ENCODE assay signal across 29 cellular contexts in genomic region chr2:109304731-109305470, GRCh38.
DNase-seq lines count a peak whose midpoint lies in the region; ATAC-seq and TF ChIP-seq lines count a peak whose summit lies in the region.
"Had no signal": no experiment of that assay in that cellular context is flagged by ENCODE, and none has a peak within 500 bp of the region (broad histone marks: within the 10 kb centered on the region; RNA-seq: fewer than 3 reads in every experiment).

No MANE protein-coding gene starts in this region.

- peaks cover 0 to 13% (median 6%) of the 10 kb centered on the region in 5 experiments for H3K9me3 Mint-ChIP-seq in brain
- H3K9me3 Mint-ChIP-seq: activated T-cell treated with anti-CD3 and anti-CD28 coated beads, Interleukin-2, amount 50 U/mL, for 24 hours; dendritic cell treated with granulocyte-macrophage colony-stimulating factor and Interleukin-4, amounts not matched to agents 40 ng/mL and 50 ng/mL, for 4 days; HFFc6 had no signal

- intact Hi-C loops in aorta (cut with DNase I), result no loop called here

- WGBS in aorta, 2 donors, result 67 to 78% methylated on average over 13 of the region's 13 CpGs

- DNase-seq in DMS79 (lab: John Stamatoyannopoulos, UW) (peak; percentile 74), osteoblast (ENCODE audit: insufficient read length, low spot score, missing footprints) (peak; percentile 74), aorta (no peak), activated gamma-delta T cell (lab: John Stamatoyannopoulos, UW) (no peak)
- DNase-seq: activated effector memory CD4-positive, alpha-beta T cell treated with anti-CD3 and anti-CD28 coated beads, Interleukin-2, amount 50 U/mL, for 16 hours; activated T-cell treated with anti-CD3 and anti-CD28 coated beads, Interleukin-2, amount 50 U/mL, for 24 hours; C1 segment of cervical spinal cord; central memory CD4-positive, alpha-beta T cell; COR-L47; erythroblast; glutamatergic neuron; GM23248; HFFc6; KBM-7; left ventricle myocardium inferior; MG63; NCI-H1436; NCI-H526; NK-92 treated with Interleukin-12 subunit alpha and Interleukin-12 subunit beta, amount 100 ng/mL, for 24 hours; occipital lobe; PC-9; SK-N-SH; stimulated activated CD4-positive, alpha-beta T cell treated with anti-CD3 and anti-CD28 coated beads, Interleukin-4, amount 100 ng/mL, for 24 hours; tibial artery had no signal

- no peak overlapping the region for H2AFZ ChIP-seq in osteoblast (ENCODE audit: low read length)
- H2AFZ ChIP-seq: GM23248, PC-9 had no signal

- H4K20me1 ChIP-seq in osteoblast (ENCODE audit: insufficient read depth, low read length), result peaks cover 45% of the 10 kb centered on the region

- peaks cover 58% of the 10 kb centered on the region for H3K79me2 ChIP-seq in osteoblast (ENCODE audit: insufficient read depth, low read length)

- no peak overlapping the region for H3K4me3 ChIP-seq in HEK293 (ENCODE audit: low read depth, low read length)
- H3K4me3 ChIP-seq in osteoblast (ENCODE audit: insufficient read depth, low read length), result no peak overlapping the region
- no peak overlapping the region for H3K4me3 ChIP-seq in aorta (ENCODE audit: low read length in 2 of 2)
- H3K4me3 ChIP-seq: GM23248, left ventricle myocardium inferior, MG63, PC-9, tibial artery had no signal

- H3K27me3 ChIP-seq in osteoblast (ENCODE audit: insufficient read depth, low read length) (no peaks in the 10 kb centered on the region), aorta (ENCODE audit: control insufficient read depth in 1 of 2, insufficient read depth in 2 of 2, low read length in 1 of 2) (no peaks in the 10 kb centered on the region)
- H3K27me3 ChIP-seq: MG63, tibial artery had no signal

- H3K36me3 ChIP-seq in HEK293 (ENCODE audit: control insufficient read depth in 2 of 2, insufficient read depth in 1 of 2, low read length in 2 of 2) (no peaks in the 10 kb centered on the region), osteoblast (ENCODE audit: insufficient read depth, low read length) (no peaks in the 10 kb centered on the region), aorta (ENCODE audit: control insufficient read depth in 1 of 2, insufficient read depth in 2 of 2, low read length in 1 of 2) (no peaks in the 10 kb centered on the region)
- H3K36me3 ChIP-seq: left ventricle myocardium inferior, MG63, tibial artery had no signal

- POLR2A ChIA-PET in HEK293 (lab: Yijun Ruan, JAX), result interaction anchor here (0.9 kb wide), 1 partner anchor 91 kb away, joined by 3 read pairs; no protein-coding TSS in a partner anchor

- no peak overlapping the region for H3K4me2 ChIP-seq in osteoblast (ENCODE audit: insufficient read depth, low read length)
- H3K4me2 ChIP-seq: PC-9, SK-N-SH had no signal

- H3K4me1 ChIP-seq in HEK293 (ENCODE audit: control insufficient read depth, insufficient read depth, low read length) (peaks cover 15% of the 10 kb centered on the region), osteoblast (ENCODE audit: insufficient read depth, low read length) (peaks cover 4% of the 10 kb centered on the region), aorta (ENCODE audit: control insufficient read depth in 1 of 2, insufficient read depth in 2 of 2, low read length in 2 of 2) (peaks cover 0 to 8% of the 10 kb centered on the region in 2 donors)

- no peaks in the 10 kb centered on the region for H3K27me3 Mint-ChIP-seq in brain
- H3K27me3 Mint-ChIP-seq: activated T-cell treated with anti-CD3 and anti-CD28 coated beads, Interleukin-2, amount 50 U/mL, for 24 hours had no signal

- ATAC-seq in aorta (ENCODE audit: low FRiP score) (no peak), HG03432 (IDR thresholded peaks at IDR 0.05; ENCODE audit: unreplicated experiment) (no peak)

- H3K9me3 ChIP-seq in HEK293 (ENCODE audit: control insufficient read depth, insufficient read depth, low read depth, low read length) (no peaks in the 10 kb centered on the region), osteoblast (ENCODE audit: low read depth, low read length) (no peaks in the 10 kb centered on the region), aorta (ENCODE audit: control insufficient read depth, low read length) (no peaks in the 10 kb centered on the region)
- H3K9me3 ChIP-seq: left ventricle myocardium inferior, MG63, SK-N-SH, tibial artery had no signal

- peak overlapping the region in 3 of 5 experiments; percentile 11 to 55 (median 51) for H3K27ac Mint-ChIP-seq in brain
- H3K27ac Mint-ChIP-seq: activated T-cell treated with anti-CD3 and anti-CD28 coated beads, Interleukin-2, amount 50 U/mL, for 24 hours; dendritic cell treated with granulocyte-macrophage colony-stimulating factor and Interleukin-4, amounts not matched to agents 40 ng/mL and 50 ng/mL, for 4 days; HFFc6 had no signal

- peaks cover 36% of the 10 kb centered on the region for H3K4me1 Mint-ChIP-seq in brain

- CTCF ChIA-PET in HEK293 (lab: Yijun Ruan, JAX), result interaction anchor here (0.9 to 1.3 kb wide), 2 partner anchors 14 to 28 kb away, joined by 3 to 4 read pairs; no protein-coding TSS in a partner anchor

- TF ChIP-seq CTCF in HEK293 (tag by site-specific recombination; IDR thresholded peaks at IDR 0.05) (no peak), brain (conservative IDR thresholded peaks at IDR 0.05) (no peak), osteoblast (IDR thresholded peaks at IDR 0.05; ENCODE audit: extremely low read depth, low read depth, low read length) (no peak)

- H3K27ac ChIP-seq in HEK293 (ENCODE audit: extremely low read depth, low read depth, low read length), result no peak overlapping the region
- no peak overlapping the region for H3K27ac ChIP-seq in osteoblast (ENCODE audit: low read depth, low read length)
- H3K27ac ChIP-seq in aorta (ENCODE audit: low read depth in 1 of 2, low read length in 2 of 2), result no peak overlapping the region
- H3K27ac ChIP-seq: GM23248, HL-60, left ventricle myocardium inferior, PC-9, tibial artery had no signal

- H3K4me3 Mint-ChIP-seq in brain, result no peak overlapping the region
- H3K4me3 Mint-ChIP-seq: activated T-cell treated with anti-CD3 and anti-CD28 coated beads, Interleukin-2, amount 50 U/mL, for 24 hours; dendritic cell treated with granulocyte-macrophage colony-stimulating factor and Interleukin-4, amounts not matched to agents 40 ng/mL and 50 ng/mL, for 4 days; HFFc6 had no signal

- peaks cover 4% of the 10 kb centered on the region for H3K36me3 Mint-ChIP-seq in brain

TF ChIP-seq in HEK293, 187 proteins besides CTCF, POLR2A, EP300 and RAD21 (continues in another document):
- TF ChIP-seq ZNF791 (tag by site-specific recombination; IDR thresholded peaks at IDR 0.05) (no peak), ZSCAN4 (tag by site-specific recombination; IDR thresholded peaks at IDR 0.05) (no peak), ZNF658 (tag by site-specific recombination; IDR thresholded peaks at IDR 0.05) (no peak), ZNF660 (tag by site-specific recombination; IDR thresholded peaks at IDR 0.05) (no peak), ZNF23 (tag by site-specific recombination; IDR thresholded peaks at IDR 0.05; ENCODE audit: borderline replicate concordance) (no peak), WT1 (tag by site-specific recombination; IDR thresholded peaks at IDR 0.05) (0 out of 2 replicates have a peak, but pooled peaks have one; percentile 31), ZNF114 (tag by site-specific recombination; IDR thresholded peaks at IDR 0.05) (no peak), ZNF645 (tag by site-specific recombination; IDR thresholded peaks at IDR 0.05) (no peak), IKZF3 (tag by site-specific recombination; IDR thresholded peaks at IDR 0.05) (no peak), TCF7L2 (IDR thresholded peaks at IDR 0.05; ENCODE audit: borderline replicate concordance, low read depth, low read length) (no peak), ZNF292 (tag by site-specific recombination; IDR thresholded peaks at IDR 0.05; ENCODE audit: borderline replicate concordance, low read depth) (no peak), ZNF280C (tag by site-specific recombination; IDR thresholded peaks at IDR 0.05) (no peak)

Comparison
In these comparisons a context has a peak if more than half of its experiments do, and no peak if none do; other contexts are left out.
1. DNase-seq: peak in DMS79 (single experiment) and osteoblast (single experiment); none in aorta (0 of 2) and activated gamma-delta T cell (single experiment).